ENCODE assay signal across 23 cellular contexts in the genomic region with DNA sequence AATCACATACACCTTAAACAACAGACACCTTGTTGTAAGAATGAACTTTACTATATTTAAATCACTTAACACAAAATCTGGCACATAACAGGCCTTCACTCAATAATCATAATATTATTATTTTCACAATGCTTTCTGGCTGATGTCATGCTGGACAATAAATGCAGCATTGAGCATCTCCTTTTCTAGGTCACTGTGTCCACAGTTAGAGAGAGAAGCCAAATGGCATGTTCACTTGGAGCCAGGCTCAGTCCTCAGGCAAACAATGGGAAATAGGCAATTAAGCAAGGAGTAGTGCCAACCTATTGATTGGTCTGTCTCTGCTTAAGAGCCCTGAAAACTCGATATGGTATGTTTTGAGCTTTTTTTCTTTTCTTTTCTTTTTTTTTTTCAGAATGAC. TPM values are rescaled to one million over a fixed set of nuclear protein-coding genes. Genes with fewer than 3 reads are reported as not detected.
DNase-seq lines count a peak whose midpoint lies in the region; ATAC-seq and TF ChIP-seq lines count a peak whose summit lies in the region.
"Had no signal": no experiment of that assay in that cellular context is flagged by ENCODE, and none has a peak within 500 bp of the region (broad histone marks: within the 10 kb centered on the region; RNA-seq: fewer than 3 reads in every experiment).

No MANE protein-coding gene starts in this region.

- H3K9me3 ChIP-seq in left ventricle myocardium inferior (replicated peaks): no peaks in the 10 kb centered on the region
- H3K9me3 ChIP-seq: spleen, uterus had no signal

- no peak for TF ChIP-seq CTCF in left ventricle myocardium inferior (IDR thresholded peaks at IDR 0.05; ENCODE audit: borderline replicate concordance)

- H3K36me3 ChIP-seq in left ventricle myocardium inferior: no peaks in the 10 kb centered on the region
- H3K36me3 ChIP-seq: spleen, uterus had no signal

- H3K4me3 ChIP-seq in left ventricle myocardium inferior: no peak overlapping the region
- H3K4me3 ChIP-seq: K562, spleen, uterus had no signal

- intact Hi-C loops in left ventricle myocardium superior (cut with micrococcal nuclease): no loop called here
- intact Hi-C loops in left ventricle myocardium inferior (cut with micrococcal nuclease): no loop called here
- intact Hi-C loops in posterior vena cava (cut with DNase I): no loop called here

- no peak for DNase-seq in left ventricle myocardium superior
- DNase-seq in left ventricle myocardium inferior: no peak
- peak; percentile 4 for DNase-seq in NCI-H748 treated with DMSO at 0.1 percent for 48 hours (lab: John Stamatoyannopoulos, UW)
- peak; percentile 17 for DNase-seq in fibroblast of peridontal ligament (ENCODE audit: extremely low read depth)
- DNase-seq in posterior vena cava (ENCODE audit: low spot score): no peak
- DNase-seq in DMS153 (lab: John Stamatoyannopoulos, UW): no peak
- no peak for DNase-seq in NCI-H226
- DNase-seq: activated CD4-positive, alpha-beta T cell treated with anti-CD3 and anti-CD28 coated beads for 4 hours; activated naive CD4-positive, alpha-beta T cell treated with anti-CD3 and anti-CD28 coated beads, Interleukin-2, amount 10 ng/mL, durations not matched to agents 7 days and 5 days; CD4-positive, alpha-beta T cell; NCI-H1436 treated with DMSO at 0.1 percent for 48 hours; NCI-H524 treated with DMSO at 0.1 percent for 48 hours; SIG-M5; spleen; stimulated activated CD4-positive, alpha-beta T cell treated with anti-CD3 and anti-CD28 coated beads, Interleukin-2, amount 100 ng/mL, for 24 hours; stimulated activated CD8-positive, alpha-beta memory T cell treated with anti-CD3 and anti-CD28 coated beads, Interleukin-4, amount 100 ng/mL, for 48 hours; stimulated activated naive CD8-positive, alpha-beta T cell treated with anti-CD3 and anti-CD28 coated beads, Interleukin-15, amount 100 ng/mL, for 72 hours; uterus had no signal

- H3K4me1 ChIP-seq in left ventricle myocardium inferior: no peaks in the 10 kb centered on the region
- H3K4me1 ChIP-seq: spleen, uterus had no signal

- ATAC-seq in left ventricle myocardium superior (peak; percentile 84), HG03039 (IDR thresholded peaks at IDR 0.05; ENCODE audit: unreplicated experiment) (no peak)
- ATAC-seq: activated T-helper 17 cell treated with anti-CD3 and anti-CD28 coated beads, Interleukin-2, amount 50 U/mL, for 72 hours; K562; left colon; Panc1; stimulated activated naive CD8-positive, alpha-beta T cell treated with anti-CD3 and anti-CD28 coated beads, Interleukin-15, amount 100 ng/mL, for 72 hours had no signal

- no peaks in the 10 kb centered on the region for H3K27me3 ChIP-seq in left ventricle myocardium inferior (ENCODE audit: low read depth)
- H3K27me3 ChIP-seq: spleen, uterus had no signal

- no peak overlapping the region for H3K27ac ChIP-seq in left ventricle myocardium inferior (replicated peaks)
- H3K27ac ChIP-seq: spleen, uterus had no signal

RNA-seq across cellular contexts. Expression of gene KLF4, which starts 50.6 kb away (rescaled TPM):
- total RNA-seq in left ventricle myocardium superior (30.5 TPM), left ventricle myocardium inferior (28.0 TPM), posterior vena cava (100 to 1,000 TPM in 1 of 2 donors, 10 to 100 TPM in 1; 82.4 to 151 TPM)

Comparison
In these comparisons a context has a peak if more than half of its experiments do, and no peak if none do; other contexts are left out.
1. DNase-seq: peak in NCI-H748 treated with DMSO at 0.1 percent for 48 hours (single experiment) and fibroblast of peridontal ligament (single experiment); none in left ventricle myocardium superior (single experiment), left ventricle myocardium inferior (single experiment), posterior vena cava (single experiment), DMS153 (single experiment) and NCI-H226 (single experiment).